ENCODE assay signal across 8 cellular contexts in the genomic region with DNA sequence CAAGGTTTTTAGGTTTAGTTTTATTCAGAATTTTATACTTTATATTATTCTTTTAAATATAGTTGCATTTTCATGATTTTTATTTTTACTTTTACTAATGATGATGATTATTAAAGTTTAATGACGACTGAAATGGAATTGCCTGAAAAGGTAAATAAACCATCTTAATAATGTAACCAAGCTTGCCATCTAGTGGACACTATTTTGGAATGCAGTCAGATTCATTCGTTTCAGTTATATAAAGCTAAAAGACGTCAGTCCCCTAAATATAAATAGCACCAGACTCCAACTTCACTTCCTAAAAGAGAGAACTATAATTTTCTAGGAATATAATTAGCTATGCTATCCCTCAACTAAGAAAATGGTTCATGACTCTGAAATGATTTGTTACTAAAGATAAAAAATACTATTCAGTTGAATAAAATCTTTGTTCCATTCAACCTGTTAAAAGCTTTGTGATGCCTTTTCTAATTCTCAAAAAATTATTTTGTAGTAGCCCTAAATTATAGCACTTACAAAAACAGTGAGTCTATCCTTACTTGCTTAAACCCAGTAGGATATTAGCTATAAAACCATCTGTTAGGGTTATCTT. TPM values are rescaled to one million over a fixed set of nuclear protein-coding genes. Genes with fewer than 3 reads are reported as not detected.
DNase-seq lines count a peak whose midpoint lies in the region; ATAC-seq and TF ChIP-seq lines count a peak whose summit lies in the region.

No MANE protein-coding gene starts in this region.

- peak; percentile 59 for TF ChIP-seq CTCF in AG09319 (IDR thresholded peaks at IDR 0.05; ENCODE audit: low read depth, low read length)
- peak; percentile 66 to 67 for TF ChIP-seq CTCF in mammary epithelial cell (conservative IDR thresholded peaks at IDR 0.05 in 1 of 2, IDR thresholded peaks at IDR 0.05 in 1 of 2; ENCODE audit: extremely low read depth in 1 of 2, insufficient read depth in 1 of 2, low read depth in 1 of 2, low read length in 2 of 2)

- BruUV-seq in mammary epithelial cell (replicated peaks; lab: Mats Ljungman, UMichigan), result no TSS peak

- CTCF ChIA-PET in mammary epithelial cell (lab: Charles Lee; ENCODE audit: low non-redundant PET), result interaction anchor here (0.5 to 0.6 kb wide), 4 partner anchors 58 to 124 kb away, joined by 3 to 4 read pairs (median 3); no protein-coding TSS in a partner anchor

- dilution Hi-C loops in mammary epithelial cell (cut with HindIII; ENCODE audit: low sequenced_read_pairs), result no loop called here

- H3K27ac ChIP-seq in mammary epithelial cell (ENCODE audit: insufficient read depth, low read depth, low read length), result no peak overlapping the region

- H2AFZ ChIP-seq in mammary epithelial cell (ENCODE audit: low read depth, low read length), result no peak overlapping the region

- DNase-seq in AG09319 (ENCODE audit: extremely low read depth, low read depth) (peak; percentile 27), GM19238 (ENCODE audit: insufficient read length, low spot score) (peak; percentile 7), NCI-H2171 treated with DMSO at 0.1 percent for 48 hours (lab: John Stamatoyannopoulos, UW) (peak; percentile 56), mammary epithelial cell (peak; percentile 16), kidney glomerular epithelial cell (lab: John Stamatoyannopoulos, UW) (peak; percentile 41), NCI-H446 treated with DMSO at 0.1 percent for 48 hours (lab: John Stamatoyannopoulos, UW) (no peak), NCI-H524 treated with DMSO at 0.1 percent for 48 hours (lab: John Stamatoyannopoulos, UW) (no peak)

- H3K4me1 ChIP-seq in mammary epithelial cell (ENCODE audit: insufficient read depth, low read length), result no peaks in the 10 kb centered on the region

- no peak overlapping the region for H3K4me2 ChIP-seq in mammary epithelial cell (ENCODE audit: insufficient read depth, low read depth, low read length)

- no peaks in the 10 kb centered on the region for H4K20me1 ChIP-seq in mammary epithelial cell (ENCODE audit: insufficient read depth, low read length)

- no peak overlapping the region for H3K4me3 ChIP-seq in mammary epithelial cell (replicated peaks in 1 of 3; ENCODE audit: insufficient read depth in 1 of 3, low read depth in 2 of 3, low read length in 3 of 3)

- no peaks in the 10 kb centered on the region for H3K9me3 ChIP-seq in mammary epithelial cell (replicated peaks; ENCODE audit: insufficient read depth, low read length)

- WGBS in mammary epithelial cell (ENCODE audit: low coverage, missing lambda C conversion rate), result 4% methylated on average over 3 of the region's 3 CpGs

- in situ Hi-C loops in mammary epithelial cell (cut with MboI; ENCODE audit: low sequenced_read_pairs in 2 of 2), result no loop called here

- H3K79me2 ChIP-seq in mammary epithelial cell (ENCODE audit: insufficient read depth, low read length), result no peaks in the 10 kb centered on the region

- H3K9ac ChIP-seq in mammary epithelial cell (ENCODE audit: insufficient read depth, low read length), result no peak overlapping the region

- H3K27me3 ChIP-seq in mammary epithelial cell (ENCODE audit: insufficient read depth, low read length), result no peaks in the 10 kb centered on the region

- ATAC-seq in HG03039 (IDR thresholded peaks at IDR 0.05; ENCODE audit: unreplicated experiment), result no peak

- intact Hi-C loops in mammary epithelial cell (cut with micrococcal nuclease), result loop anchor here (5.0 kb wide), 1 partner anchor 102 kb away; no protein-coding TSS in a partner anchor

- peaks cover 28% of the 10 kb centered on the region for H3K36me3 ChIP-seq in mammary epithelial cell (ENCODE audit: insufficient read depth, low read length)

RNA-seq across cellular contexts. Expression of a gene that starts 19.9 kb away (rescaled TPM):
- total RNA-seq in mammary epithelial cell, result 10 to 100 TPM; 13.0 to 18.5 TPM
- 14.1 TPM for polyA plus RNA-seq in mammary epithelial cell
- polyA minus RNA-seq in mammary epithelial cell, result 2.9 TPM

RNA-seq across cellular contexts. Expression of a gene that starts 20.2 kb away (rescaled TPM):
- total RNA-seq in mammary epithelial cell, result 10 to 100 TPM; 24.2 to 30.2 TPM
- polyA plus RNA-seq in mammary epithelial cell, result 17.6 TPM
- 23.4 TPM for polyA minus RNA-seq in mammary epithelial cell

RNA-seq across cellular contexts. Expression of a gene that starts 59.2 kb away (rescaled TPM):
- 10 to 100 TPM; 43.7 to 82.2 TPM for total RNA-seq in mammary epithelial cell
- polyA plus RNA-seq in mammary epithelial cell, result 71.4 TPM
- 43.8 TPM for polyA minus RNA-seq in mammary epithelial cell

Comparison
In these comparisons a context has a peak if more than half of its experiments do, and no peak if none do; other contexts are left out.
1. DNase-seq: peak in AG09319 (single experiment), GM19238 (single experiment), NCI-H2171 treated with DMSO at 0.1 percent for 48 hours (single experiment), mammary epithelial cell (single experiment) and kidney glomerular epithelial cell (single experiment); none in NCI-H446 treated with DMSO at 0.1 percent for 48 hours (single experiment) and NCI-H524 treated with DMSO at 0.1 percent for 48 hours (single experiment).